ENCODE assay signal across 1 cellular context in genomic region chr5:9015937-9016270, GRCh38.
TF ChIP-seq lines count a peak whose summit lies in the region.

No MANE protein-coding gene starts in this region.

TF ChIP-seq in SK-N-SH, 30 proteins besides CTCF, POLR2A, EP300 and RAD21 (continued from another document):
- TF ChIP-seq, protein P1, sequence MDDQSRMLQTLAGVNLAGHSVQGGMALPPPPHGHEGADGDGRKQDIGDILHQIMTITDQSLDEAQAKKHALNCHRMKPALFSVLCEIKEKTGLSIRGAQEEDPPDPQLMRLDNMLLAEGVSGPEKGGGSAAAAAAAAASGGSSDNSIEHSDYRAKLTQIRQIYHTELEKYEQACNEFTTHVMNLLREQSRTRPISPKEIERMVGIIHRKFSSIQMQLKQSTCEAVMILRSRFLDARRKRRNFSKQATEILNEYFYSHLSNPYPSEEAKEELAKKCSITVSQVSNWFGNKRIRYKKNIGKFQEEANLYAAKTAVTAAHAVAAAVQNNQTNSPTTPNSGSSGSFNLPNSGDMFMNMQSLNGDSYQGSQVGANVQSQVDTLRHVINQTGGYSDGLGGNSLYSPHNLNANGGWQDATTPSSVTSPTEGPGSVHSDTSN (IDR thresholded peaks at IDR 0.05), result no peak
- no peak for TF ChIP-seq REST (IDR thresholded peaks at IDR 0.05; ENCODE audit: low read depth, low read length)
- TF ChIP-seq, protein P2, sequence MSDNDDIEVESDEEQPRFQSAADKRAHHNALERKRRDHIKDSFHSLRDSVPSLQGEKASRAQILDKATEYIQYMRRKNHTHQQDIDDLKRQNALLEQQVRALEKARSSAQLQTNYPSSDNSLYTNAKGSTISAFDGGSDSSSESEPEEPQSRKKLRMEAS (IDR thresholded peaks at IDR 0.05; ENCODE audit: low read depth), result no peak
- TF ChIP-seq USF2 (IDR thresholded peaks at IDR 0.05; ENCODE audit: borderline replicate concordance, low read depth, low read length), result no peak
- TF ChIP-seq GATA2 (CRISPR knock-in tag; IDR thresholded peaks at IDR 0.05), result no peak
- TF ChIP-seq ELF1 (IDR thresholded peaks at IDR 0.05), result no peak
- TF ChIP-seq TEAD4 (IDR thresholded peaks at IDR 0.05; ENCODE audit: borderline replicate concordance, insufficient read depth), result no peak
TF ChIP-seq in SK-N-SH: peak in this region for 0.
